In genomic region chr5:6080436-6080835, GRCh38 we compare ENCODE assay signal across 34 cellular contexts.
"Had no signal": no experiment of that assay in that cellular context is flagged by ENCODE, and none has a peak within 500 bp of the region (broad histone marks: within the 10 kb centered on the region; RNA-seq: fewer than 3 reads in every experiment).

No MANE protein-coding gene starts in this region.

- H3K9me3 ChIP-seq: ascending aorta had no signal

- H3K4me1 ChIP-seq: ascending aorta had no signal

- ATAC-seq: activated CD8-positive, alpha-beta memory T cell treated with anti-CD3 and anti-CD28 coated beads, Interleukin-2, amount 10 ng/mL, durations not matched to agents 7 days and 5 days; activated CD8-positive, alpha-beta T cell treated with anti-CD3 and anti-CD28 coated beads, Interleukin-2, amount 10 ng/mL, durations not matched to agents 7 days and 5 days; activated naive CD8-positive, alpha-beta T cell treated with anti-CD3 and anti-CD28 coated beads, Interleukin-2, amount 50 U/mL, for 24 hours had no signal

- H3K36me3 Mint-ChIP-seq: activated CD8-positive, alpha-beta memory T cell treated with anti-CD3 and anti-CD28 coated beads, Interleukin-2, amount 10 ng/mL, durations not matched to agents 7 days and 5 days; activated naive CD4-positive, alpha-beta T cell treated with anti-CD3 and anti-CD28 coated beads, Interleukin-2, amount 10 ng/mL, durations not matched to agents 7 days and 5 days; activated naive CD4-positive, alpha-beta T cell treated with anti-CD3 and anti-CD28 coated beads, Interleukin-2, amount 50 U/mL, for 24 hours; activated naive CD8-positive, alpha-beta T cell; activated naive CD8-positive, alpha-beta T cell treated with anti-CD3 and anti-CD28 coated beads, Interleukin-2, amount 10 ng/mL, durations not matched to agents 7 days and 5 days; brain had no signal

- H3K4me3 ChIP-seq: ascending aorta, cardiac muscle cell had no signal

- H3K4me3 Mint-ChIP-seq: activated B cell treated with CpG ODN at 0.5 μM for 24 hours; activated CD4-positive, alpha-beta memory T cell treated with anti-CD3 and anti-CD28 coated beads, Interleukin-2, amount 10 ng/mL, durations not matched to agents 7 days and 5 days; activated CD4-positive, alpha-beta T cell treated with anti-CD3 and anti-CD28 coated beads, Interleukin-2, amount 10 ng/mL, durations not matched to agents 7 days and 5 days; activated CD8-positive, alpha-beta memory T cell treated with anti-CD3 and anti-CD28 coated beads, Interleukin-2, amount 10 ng/mL, durations not matched to agents 7 days and 5 days; activated CD8-positive, alpha-beta T cell treated with anti-CD3 and anti-CD28 coated beads, Interleukin-2, amount 10 ng/mL, durations not matched to agents 7 days and 5 days; activated naive CD4-positive, alpha-beta T cell treated with anti-CD3 and anti-CD28 coated beads, Interleukin-2, amount 10 ng/mL, durations not matched to agents 7 days and 5 days; activated naive CD4-positive, alpha-beta T cell treated with anti-CD3 and anti-CD28 coated beads, Interleukin-2, amount 50 U/mL, for 24 hours; activated naive CD8-positive, alpha-beta T cell; activated naive CD8-positive, alpha-beta T cell treated with anti-CD3 and anti-CD28 coated beads, Interleukin-2, amount 10 ng/mL, durations not matched to agents 7 days and 5 days; activated naive CD8-positive, alpha-beta T cell treated with anti-CD3 and anti-CD28 coated beads, Interleukin-2, amount 50 U/mL, for 24 hours; activated T-cell treated with anti-CD3 and anti-CD28 coated beads, Interleukin-2, amount 50 U/mL, for 24 hours; brain; T-helper 1 cell treated with Interleukin-12 subunit alpha and Interleukin-12 subunit beta and Interleukin-4 antibody, amounts not matched to agents 30 μg/mL and 1 μg/mL, for 36 hours; T-helper 2 cell treated with Interferon-gamma antibody and Interleukin-4, amounts not matched to agents 5 μg/mL and 100 μg/mL, for 36 hours had no signal

- H3K4me1 Mint-ChIP-seq: activated B cell treated with CpG ODN at 0.5 μM for 24 hours; activated CD4-positive, alpha-beta memory T cell treated with anti-CD3 and anti-CD28 coated beads, Interleukin-2, amount 10 ng/mL, durations not matched to agents 7 days and 5 days; activated CD4-positive, alpha-beta T cell treated with anti-CD3 and anti-CD28 coated beads, Interleukin-2, amount 10 ng/mL, durations not matched to agents 7 days and 5 days; activated CD8-positive, alpha-beta memory T cell treated with anti-CD3 and anti-CD28 coated beads, Interleukin-2, amount 10 ng/mL, durations not matched to agents 7 days and 5 days; activated naive CD4-positive, alpha-beta T cell treated with anti-CD3 and anti-CD28 coated beads, Interleukin-2, amount 10 ng/mL, durations not matched to agents 7 days and 5 days; activated naive CD4-positive, alpha-beta T cell treated with anti-CD3 and anti-CD28 coated beads, Interleukin-2, amount 50 U/mL, for 24 hours; activated naive CD8-positive, alpha-beta T cell treated with anti-CD3 and anti-CD28 coated beads, Interleukin-2, amount 10 ng/mL, durations not matched to agents 7 days and 5 days; activated naive CD8-positive, alpha-beta T cell treated with anti-CD3 and anti-CD28 coated beads, Interleukin-2, amount 50 U/mL, for 24 hours had no signal

- H3K36me3 ChIP-seq: ascending aorta, cardiac muscle cell had no signal

- H3K27ac ChIP-seq: ascending aorta, cardiac muscle cell, VCaP had no signal

- H3K27me3 Mint-ChIP-seq: activated B cell treated with CpG ODN at 0.5 μM for 24 hours; activated CD4-positive, alpha-beta memory T cell treated with anti-CD3 and anti-CD28 coated beads, Interleukin-2, amount 10 ng/mL, durations not matched to agents 7 days and 5 days; activated CD4-positive, alpha-beta T cell treated with anti-CD3 and anti-CD28 coated beads, Interleukin-2, amount 10 ng/mL, durations not matched to agents 7 days and 5 days; activated CD8-positive, alpha-beta memory T cell treated with anti-CD3 and anti-CD28 coated beads, Interleukin-2, amount 10 ng/mL, durations not matched to agents 7 days and 5 days; activated naive CD4-positive, alpha-beta T cell treated with anti-CD3 and anti-CD28 coated beads, Interleukin-2, amount 10 ng/mL, durations not matched to agents 7 days and 5 days; activated naive CD8-positive, alpha-beta T cell treated with anti-CD3 and anti-CD28 coated beads, Interleukin-2, amount 10 ng/mL, durations not matched to agents 7 days and 5 days; activated naive CD8-positive, alpha-beta T cell treated with anti-CD3 and anti-CD28 coated beads, Interleukin-2, amount 50 U/mL, for 24 hours; activated T-cell treated with anti-CD3 and anti-CD28 coated beads, Interleukin-2, amount 50 U/mL, for 24 hours had no signal

- H3K27ac Mint-ChIP-seq: activated B cell treated with CpG ODN at 0.5 μM for 24 hours; activated CD4-positive, alpha-beta memory T cell treated with anti-CD3 and anti-CD28 coated beads, Interleukin-2, amount 10 ng/mL, durations not matched to agents 7 days and 5 days; activated CD4-positive, alpha-beta T cell treated with anti-CD3 and anti-CD28 coated beads, Interleukin-2, amount 10 ng/mL, durations not matched to agents 7 days and 5 days; activated CD8-positive, alpha-beta memory T cell treated with anti-CD3 and anti-CD28 coated beads, Interleukin-2, amount 10 ng/mL, durations not matched to agents 7 days and 5 days; activated CD8-positive, alpha-beta T cell treated with anti-CD3 and anti-CD28 coated beads, Interleukin-2, amount 10 ng/mL, durations not matched to agents 7 days and 5 days; activated naive CD4-positive, alpha-beta T cell treated with anti-CD3 and anti-CD28 coated beads, Interleukin-2, amount 10 ng/mL, durations not matched to agents 7 days and 5 days; activated naive CD4-positive, alpha-beta T cell treated with anti-CD3 and anti-CD28 coated beads, Interleukin-2, amount 50 U/mL, for 24 hours; activated naive CD8-positive, alpha-beta T cell; activated naive CD8-positive, alpha-beta T cell treated with anti-CD3 and anti-CD28 coated beads, Interleukin-2, amount 10 ng/mL, durations not matched to agents 7 days and 5 days; activated naive CD8-positive, alpha-beta T cell treated with anti-CD3 and anti-CD28 coated beads, Interleukin-2, amount 50 U/mL, for 24 hours; activated T-cell treated with anti-CD3 and anti-CD28 coated beads, Interleukin-2, amount 50 U/mL, for 24 hours; activated T-helper 2 cell treated with anti-CD3 and anti-CD28 coated beads, Interferon-gamma antibody, Interleukin-2, Interleukin-4, amounts not matched to agents 10 μg/mL and 5 μg/mL and 100 μg/mL, durations not matched to agents 14 hours and 24 hours and 36 hours; T-helper 1 cell treated with Interleukin-12 subunit alpha and Interleukin-12 subunit beta and Interleukin-4 antibody, amounts not matched to agents 30 μg/mL and 1 μg/mL, for 36 hours; T-helper 2 cell treated with Interferon-gamma antibody and Interleukin-4, amounts not matched to agents 5 μg/mL and 100 μg/mL, for 36 hours had no signal

- DNase-seq: activated B cell treated with CpG ODN at 0.5 μM for 24 hours; activated CD4-positive, alpha-beta memory T cell treated with anti-CD3 and anti-CD28 coated beads, Interleukin-2, amount 10 ng/mL, durations not matched to agents 7 days and 5 days; activated CD4-positive, alpha-beta T cell treated with anti-CD3 and anti-CD28 coated beads for 48 hours; activated CD4-positive, alpha-beta T cell treated with anti-CD3 and anti-CD28 coated beads, Interleukin-2, amount 10 ng/mL, durations not matched to agents 7 days and 5 days; activated CD4-positive, alpha-beta T cell treated with anti-CD3 and anti-CD28 coated beads, Interleukin-2, amount 50 U/mL, for 48 hours; activated CD4-positive, CD25-positive, alpha-beta regulatory T cell treated with anti-CD3 and anti-CD28 coated beads, Interleukin-2, amount 50 U/mL, for 72 hours; activated CD8-positive, alpha-beta memory T cell treated with anti-CD3 and anti-CD28 coated beads for 24 hours; activated CD8-positive, alpha-beta memory T cell treated with anti-CD3 and anti-CD28 coated beads, Interleukin-2, amount 10 ng/mL, durations not matched to agents 7 days and 5 days; activated CD8-positive, alpha-beta memory T cell treated with anti-CD3 and anti-CD28 coated beads, Interleukin-2, amount 50 U/mL, for 48 hours; activated CD8-positive, alpha-beta T cell treated with anti-CD3 and anti-CD28 coated beads, Interleukin-2, amount 10 ng/mL, durations not matched to agents 7 days and 5 days; activated effector memory CD4-positive, alpha-beta T cell treated with Interleukin-2 at 50 U/mL for 16 hours; activated gamma-delta T cell; activated naive CD4-positive, alpha-beta T cell treated with anti-CD3 and anti-CD28 coated beads, Interleukin-2, amount 10 ng/mL, durations not matched to agents 7 days and 5 days; activated naive CD4-positive, alpha-beta T cell treated with Interleukin-2 at 50 U/mL for 16 hours; activated naive CD8-positive, alpha-beta T cell treated with anti-CD3 and anti-CD28 coated beads, Interleukin-2, amount 10 ng/mL, durations not matched to agents 7 days and 5 days; activated naive CD8-positive, alpha-beta T cell treated with anti-CD3 and anti-CD28 coated beads, Interleukin-2, amount 50 U/mL, for 24 hours; activated T-cell treated with anti-CD3 and anti-CD28 coated beads, Interleukin-2, amount 50 U/mL, for 24 hours; activated T-cell treated with anti-CD3 and anti-CD28 coated beads, Interleukin-2, amount 50 U/mL, for 48 hours; amygdala; anterior cingulate cortex; caudate nucleus; SW 1271; T-helper 1 cell; T-helper 2 cell; T-helper 9 cell had no signal

- H3K27me3 ChIP-seq: ascending aorta, cardiac muscle cell had no signal

- H3K9me3 Mint-ChIP-seq: activated B cell treated with CpG ODN at 0.5 μM for 24 hours; activated CD4-positive, alpha-beta T cell treated with anti-CD3 and anti-CD28 coated beads, Interleukin-2, amount 10 ng/mL, durations not matched to agents 7 days and 5 days; activated naive CD4-positive, alpha-beta T cell treated with anti-CD3 and anti-CD28 coated beads, Interleukin-2, amount 10 ng/mL, durations not matched to agents 7 days and 5 days; activated naive CD4-positive, alpha-beta T cell treated with anti-CD3 and anti-CD28 coated beads, Interleukin-2, amount 50 U/mL, for 24 hours; activated naive CD8-positive, alpha-beta T cell treated with anti-CD3 and anti-CD28 coated beads, Interleukin-2, amount 10 ng/mL, durations not matched to agents 7 days and 5 days; activated naive CD8-positive, alpha-beta T cell treated with anti-CD3 and anti-CD28 coated beads, Interleukin-2, amount 50 U/mL, for 24 hours; activated T-cell treated with anti-CD3 and anti-CD28 coated beads, Interleukin-2, amount 50 U/mL, for 24 hours; activated T-helper 2 cell treated with anti-CD3 and anti-CD28 coated beads, Interferon-gamma antibody, Interleukin-2, Interleukin-4, amounts not matched to agents 10 μg/mL and 5 μg/mL and 100 μg/mL, durations not matched to agents 14 hours and 24 hours and 36 hours; brain; T-helper 1 cell treated with Interleukin-12 subunit alpha and Interleukin-12 subunit beta and Interleukin-4 antibody, amounts not matched to agents 30 μg/mL and 1 μg/mL, for 36 hours; T-helper 2 cell treated with Interferon-gamma antibody and Interleukin-4, amounts not matched to agents 5 μg/mL and 100 μg/mL, for 36 hours had no signal
